17 cellular contexts compared by ENCODE assay signal in genomic region chr10:95309958-95310357, GRCh38. TPM values are rescaled to one million over a fixed set of nuclear protein-coding genes. Genes with fewer than 3 reads are reported as not detected.
DNase-seq lines count a peak whose midpoint lies in the region; ATAC-seq, FAIRE-seq and TF ChIP-seq lines count a peak whose summit lies in the region.
"Had no signal": no experiment of that assay in that cellular context is flagged by ENCODE, and none has a peak within 500 bp of the region (broad histone marks: within the 10 kb centered on the region; RNA-seq: fewer than 3 reads in every experiment).

No MANE protein-coding gene starts in this region.

- no peaks in the 10 kb centered on the region for H3K27me3 ChIP-seq in BLaER1
- H3K27me3 ChIP-seq in GM12878 (replicated peaks in 1 of 2; ENCODE audit: control insufficient read depth in 2 of 2, insufficient read depth in 2 of 2, low read length in 1 of 2), result no peaks in the 10 kb centered on the region

- H3K4me2 ChIP-seq in BLaER1 (peak overlapping the region; percentile 68), GM12878 (ENCODE audit: control insufficient read depth, insufficient read depth) (peak overlapping the region; percentile 84)

- H3K4me3 ChIP-seq in BLaER1 (no peak overlapping the region), GM12878 (peak overlapping the region; percentile 42; the same call in 1 of the 2 replicates)
- H3K4me3 ChIP-seq: coronary artery had no signal

- SMC1A ChIA-PET in GM12878 (lab: Charles Lee; ENCODE audit: uncharacterized antibody, unreplicated experiment), result interaction anchor here (0.7 to 4.0 kb wide), 5 partner anchors 11 to 53 kb away, joined by 3 to 40 read pairs (median 6); no protein-coding TSS in a partner anchor

- no peak for TF ChIP-seq RAD21 in GM12878 (IDR thresholded peaks at IDR 0.05; ENCODE audit: insufficient read depth, low read depth, low read length)

- intact Hi-C loops in GM12878 (cut with micrococcal nuclease; ENCODE audit: unreplicated experiment) (no loop called here), Right ventricle myocardium inferior (cut with DNase I) (no loop called here)

- in situ Hi-C loops in GM12878 (cut with MboI), result no loop called here

- POLR2A ChIA-PET in GM12878 (lab: Charles Lee), result interaction anchor here (1.0 to 3.7 kb wide), 2 partner anchors 13 to 15 kb away, joined by 3 to 17 read pairs; no protein-coding TSS in a partner anchor

- H3K9ac ChIP-seq in BLaER1, result peak overlapping the region; percentile 3; the same call in 1 of the 2 replicates
- H3K9ac ChIP-seq in GM12878 (ENCODE audit: control insufficient read depth, insufficient read depth, low read length), result peak overlapping the region; percentile 50; the same call in 1 of the 2 replicates

- no peaks in the 10 kb centered on the region for H3K79me2 ChIP-seq in GM12878 (ENCODE audit: control insufficient read depth, insufficient read depth, low read length)

- 0% methylated on average over 1 of the region's 1 CpG for WGBS in GM12878 (ENCODE audit: insufficient coverage, insufficient replicate concordance, low lambda C conversion rate, missing lambda C conversion rate)

- peak overlapping the region; percentile 91 for H2AFZ ChIP-seq in GM12878 (ENCODE audit: control insufficient read depth, low read depth, low read length)

- FAIRE-seq in GM12878 (lab: Jason Lieb, UNC), result peak; percentile 23
- FAIRE-seq: G401.6 had no signal

- H4K20me1 ChIP-seq in BLaER1 (peaks cover 8% of the 10 kb centered on the region; the same call in 1 of the 2 replicates), GM12878 (ENCODE audit: control insufficient read depth, insufficient read depth) (no peaks in the 10 kb centered on the region)

- no peak for TF ChIP-seq CTCF in GM12878 (IDR thresholded peaks at IDR 0.05 in 2 of 3, conservative IDR thresholded peaks at IDR 0.05 in 1 of 3; ENCODE audit: control insufficient read depth in 2 of 3, extremely low read depth in 1 of 3, insufficient read depth in 1 of 3, low read depth in 3 of 3, low read length in 3 of 3)

- DNase-seq in GM12878 (ENCODE audit: low read depth, low spot score) (no peak), Right ventricle myocardium inferior (ENCODE audit: missing footprints) (no peak), SHP77 treated with DMSO at 0.1 percent for 48 hours (lab: John Stamatoyannopoulos, UW) (no peak)
- DNase-seq in effector CD4-positive, alpha-beta T cell, result no peak
- DNase-seq: activated CD8-positive, alpha-beta memory T cell treated with anti-CD3 and anti-CD28 coated beads, Interleukin-2, amount 10 ng/mL, durations not matched to agents 7 days and 5 days; MM.1S; NCI-H446; RPMI8226; stimulated activated naive CD8-positive, alpha-beta T cell treated with anti-CD3 and anti-CD28 coated beads, Interleukin-15, Interleukin-2, amounts not matched to agents 100 U/mL and 50 U/mL, for 24 hours; T1000 had no signal

- BruUV-seq in GM12878 (replicated peaks; lab: Mats Ljungman, UMichigan), result no TSS peak

- peaks cover 26% of the 10 kb centered on the region for H3K36me3 ChIP-seq in BLaER1
- H3K36me3 ChIP-seq in GM12878 (ENCODE audit: control insufficient read depth in 2 of 2, insufficient read depth in 2 of 2, low read length in 1 of 2), result no peaks in the 10 kb centered on the region

- CTCF ChIA-PET in GM12878 (lab: Yijun Ruan, JAX), result interaction anchor here (0.8 kb wide), 1 partner anchor 63 kb away, joined by 4 read pairs; no protein-coding TSS in a partner anchor

- ATAC-seq in GM18909 (IDR thresholded peaks at IDR 0.05; ENCODE audit: poor library complexity, unreplicated experiment), result peak; percentile 48
- ATAC-seq in HG02973 (IDR thresholded peaks at IDR 0.05; ENCODE audit: unreplicated experiment), result peak; percentile 79
- ATAC-seq in GM12878, result peak; percentile 86
- no peak for ATAC-seq in HG03108 (IDR thresholded peaks at IDR 0.05; ENCODE audit: unreplicated experiment)
- ATAC-seq in Right ventricle myocardium inferior, result no peak
- ATAC-seq: activated CD8-positive, alpha-beta memory T cell treated with anti-CD3 and anti-CD28 coated beads, Interleukin-2, amount 10 ng/mL, durations not matched to agents 7 days and 5 days; stimulated activated naive CD8-positive, alpha-beta T cell treated with anti-CD3 and anti-CD28 coated beads, Interleukin-15, Interleukin-2, amounts not matched to agents 100 U/mL and 50 U/mL, for 24 hours had no signal

- H3K9me3 ChIP-seq in BLaER1 (no peaks in the 10 kb centered on the region), GM12878 (replicated peaks; ENCODE audit: control insufficient read depth, insufficient read depth, low read length) (no peaks in the 10 kb centered on the region)

- RAD21 ChIA-PET in GM12878 (lab: Charles Lee; ENCODE audit: unreplicated experiment), result interaction anchor here (0.7 to 3.3 kb wide), 5 partner anchors 16 to 64 kb away, joined by 3 to 13 read pairs (median 3); no protein-coding TSS in a partner anchor

- no peak for TF ChIP-seq POLR2A in GM12878 (IDR thresholded peaks at IDR 0.05; ENCODE audit: low read depth, low read length)

- no peak for TF ChIP-seq EP300 in GM12878 (IDR thresholded peaks at IDR 0.05; ENCODE audit: borderline replicate concordance in 1 of 2, control insufficient read depth in 1 of 2, low read depth in 2 of 2, low read length in 2 of 2)

- H3K27ac ChIP-seq in BLaER1 (peak overlapping the region; percentile 62), GM12878 (ENCODE audit: control insufficient read depth, insufficient read depth) (peak overlapping the region; percentile 82)
- H3K27ac ChIP-seq: HL-60 had no signal

- H3K4me1 ChIP-seq in BLaER1, result peaks cover 76% of the 10 kb centered on the region
- H3K4me1 ChIP-seq in GM12878 (ENCODE audit: control insufficient read depth, insufficient read depth, low read length), result peaks cover 25% of the 10 kb centered on the region

TF ChIP-seq in GM12878, 131 proteins besides CTCF, POLR2A, EP300 and RAD21:
- TF ChIP-seq YY1 (IDR thresholded peaks at IDR 0.05; ENCODE audit: low read depth, low read length), result peak; percentile 14; the same call in 1 of the 2 replicates
- peak in 1 of 2 experiments; percentile 67; a peak in 1 of 4 replicates for TF ChIP-seq SRF (IDR thresholded peaks at IDR 0.05; ENCODE audit: low read depth in 2 of 2, low read length in 2 of 2)
- TF ChIP-seq CBFB (IDR thresholded peaks at IDR 0.05; ENCODE audit: low read depth), result no peak
- no peak for TF ChIP-seq ZBTB33 (IDR thresholded peaks at IDR 0.05)

RNA-seq across cellular contexts. Expression of gene PDLIM1, which starts 19.2 kb away (rescaled TPM):
- total RNA-seq in GM12878 (2013; cell fraction: nucleolus; rRNA removed), result 93.6 and 94.6 TPM in 2 replicates
- 86.5 and 95.7 TPM in 2 replicates for total RNA-seq in GM12878 (2014; rRNA removed)
- 204 and 212 TPM in 2 replicates for total RNA-seq in GM12878 (2014; rRNA removed; fragmentation: Illumina TruSeq; extraction: Trizol)
- 527 and 530 TPM in 2 replicates for total RNA-seq in GM12878 (2021)
- polyA plus RNA-seq in GM12878 (2011; ENCODE audit: low read depth), result 553 TPM
- 133 and 220 TPM in 2 replicates for polyA plus RNA-seq in GM12878 (2011; rRNA removed)
- 344 and 508 TPM in 2 replicates for polyA plus RNA-seq in GM12878 (2011; cell fraction: cytosol; rRNA removed)
- polyA plus RNA-seq in GM12878 (2011; cell fraction: nucleus; rRNA removed), result 200 and 240 TPM in 2 replicates
- polyA plus RNA-seq in GM12878 (2012), result 602 and 737 TPM in 2 replicates
- polyA plus RNA-seq in GM12878 (2014; fragmentation: Illumina TruSeq; extraction: Trizol), result 688 and 698 TPM in 2 replicates
- polyA plus RNA-seq in GM12878 (2014; fragmentation: Nextera tagmentation; extraction: Ambion mirVana), result 100 to 1,000 TPM; 133 to 338 TPM
- polyA plus RNA-seq in GM12878 (2014; rRNA removed), result 280 and 305 TPM in 2 replicates
- polyA plus RNA-seq in GM12878 (2016; fragmentation: Nextera tagmentation; extraction: Ambion mirVana), result 100 to 1,000 TPM; 689 to 714 TPM
- 275 and 304 TPM in 2 replicates for polyA minus RNA-seq in GM12878 (2011; rRNA and poly(A)+ RNA removed)
- 146 and 173 TPM in 2 replicates for polyA minus RNA-seq in GM12878 (2011; cell fraction: cytosol; rRNA and poly(A)+ RNA removed)
- 58.8 and 86.6 TPM in 2 replicates for polyA minus RNA-seq in GM12878 (2011; cell fraction: nucleus; rRNA and poly(A)+ RNA removed)
- total RNA-seq in Right ventricle myocardium inferior, result 273 TPM

Comparison
In these comparisons a context has a peak if more than half of its experiments do, and no peak if none do; other contexts are left out.
1. ATAC-seq: peak in GM18909 (single experiment), HG02973 (single experiment) and GM12878 (single experiment); none in HG03108 (single experiment) and Right ventricle myocardium inferior (single experiment).